Comparison of ENCODE assay signal across 9 cellular contexts in genomic region chr15:40582726-40583246, GRCh38. TPM values are rescaled to one million over a fixed set of nuclear protein-coding genes. Genes with fewer than 3 reads are reported as not detected.
DNase-seq lines count a peak whose midpoint lies in the region; FAIRE-seq and TF ChIP-seq lines count a peak whose summit lies in the region.
"Had no signal": no experiment of that assay in that cellular context is flagged by ENCODE, and none has a peak within 500 bp of the region (broad histone marks: within the 10 kb centered on the region; RNA-seq: fewer than 3 reads in every experiment).

No MANE protein-coding gene starts in this region.

- FAIRE-seq in small intestine (lab: Jason Lieb, UNC) = no peak
- FAIRE-seq: A204.1 had no signal

- H3K27me3 ChIP-seq in small intestine (ENCODE audit: control insufficient read depth in 2 of 2, insufficient read depth in 2 of 2, low read length in 2 of 2) = no peaks in the 10 kb centered on the region

- H3K27ac ChIP-seq in small intestine (ENCODE audit: low read depth in 1 of 2, low read length in 1 of 2) = no peak overlapping the region

- H3K9me3 ChIP-seq in small intestine (ENCODE audit: control insufficient read depth, low read depth) = no peaks in the 10 kb centered on the region

- 20 to 53% (median 24%) methylated on average over 8 of the region's 8 CpGs for WGBS in small intestine, 3 donors

- H3K4me1 ChIP-seq in small intestine (ENCODE audit: control insufficient read depth in 2 of 2, insufficient read depth in 1 of 2, low read depth in 1 of 2, low read length in 1 of 2) = no peaks in the 10 kb centered on the region

- TF ChIP-seq CTCF in epithelial cell of esophagus (IDR thresholded peaks at IDR 0.05; ENCODE audit: insufficient read depth, low read depth, low read length, missing control alignments) = no peak

- no peaks in the 10 kb centered on the region for H3K36me3 ChIP-seq in small intestine (ENCODE audit: control insufficient read depth in 2 of 2, insufficient read depth in 2 of 2, low read length in 2 of 2)

- peak overlapping the region; percentile 35 for H3K4me3 ChIP-seq in epithelial cell of esophagus (ENCODE audit: low read length)
- H3K4me3 ChIP-seq in small intestine (ENCODE audit: low read depth in 1 of 2, low read length in 2 of 2) = peak overlapping the region in 1 of 2 donors; percentile 38

- DNase-seq in DMS 273 (lab: John Stamatoyannopoulos, UW; ENCODE audit: unreplicated experiment) (peak; percentile 12), DMS 273 treated with DMSO at 0.1 percent for 48 hours (lab: John Stamatoyannopoulos, UW) (no peak), NCI-H774 (lab: John Stamatoyannopoulos, UW) (peak; percentile 86), epithelial cell of esophagus (ENCODE audit: low read depth) (peak; percentile 17), small intestine (peak; percentile 97), SKM-1 (lab: John Stamatoyannopoulos, UW; ENCODE audit: unreplicated experiment) (no peak), NCI-H146 treated with DMSO at 0.1 percent for 48 hours (lab: John Stamatoyannopoulos, UW; ENCODE audit: unreplicated experiment) (no peak), ureter (ENCODE audit: low spot score) (no peak)

RNA-seq across cellular contexts. Expression of gene KNL1, which starts 11.3 kb away (rescaled TPM):
- 10 to 100 TPM in 1 of 3 donors, 1 to 10 TPM in 2; 8.1 to 11.0 (median 9.5) TPM for polyA plus RNA-seq in small intestine
- 1.2 TPM for total RNA-seq in ureter

RNA-seq across cellular contexts. Expression of gene RPUSD2, which starts 13.7 kb away (rescaled TPM):
- polyA plus RNA-seq in small intestine = 10 to 100 TPM in 1 of 3 donors, 1 to 10 TPM in 2; 3.2 to 10.1 (median 4.0) TPM
- total RNA-seq in ureter = 8.4 TPM

RNA-seq across cellular contexts. Expression of gene CCDC32, which starts 17.9 kb away (rescaled TPM):
- 10 to 100 TPM; 22.3 to 23.8 (median 23.5) TPM for polyA plus RNA-seq in small intestine
- total RNA-seq in ureter = 28.9 TPM

Comparison
In these comparisons a context has a peak if more than half of its experiments do, and no peak if none do; other contexts are left out.
1. DNase-seq: peak in DMS 273 (single experiment), NCI-H774 (single experiment), epithelial cell of esophagus (single experiment) and small intestine (single experiment); none in DMS 273 treated with DMSO at 0.1 percent for 48 hours (single experiment), SKM-1 (single experiment), NCI-H146 treated with DMSO at 0.1 percent for 48 hours (single experiment) and ureter (single experiment).